ENCODE assay signal across 16 cellular contexts in genomic region chr2:61550375-61551209, GRCh38.
"Had no signal": no experiment of that assay in that cellular context is flagged by ENCODE, and none has a peak within 500 bp of the region (broad histone marks: within the 10 kb centered on the region; RNA-seq: fewer than 3 reads in every experiment).

No MANE protein-coding gene starts in this region.

- H3K27me3 Mint-ChIP-seq: activated naive CD8-positive, alpha-beta T cell had no signal

- H3K4me3 ChIP-seq: esophagus squamous epithelium, ovary had no signal

- H3K9me3 Mint-ChIP-seq: nephron had no signal

- H3K27me3 ChIP-seq: esophagus squamous epithelium, ovary had no signal

- ATAC-seq: foreskin keratinocyte, left ventricle myocardium superior had no signal

- H3K27ac ChIP-seq: esophagus squamous epithelium, foreskin keratinocyte, ovary had no signal

- H3K4me1 ChIP-seq: esophagus squamous epithelium, foreskin keratinocyte had no signal

- H3K27ac Mint-ChIP-seq: activated naive CD8-positive, alpha-beta T cell; nephron had no signal

- H3K4me3 Mint-ChIP-seq: activated naive CD8-positive, alpha-beta T cell; nephron had no signal

- DNase-seq: activated CD4-positive, alpha-beta T cell treated with anti-CD3 and anti-CD28 coated beads, Interleukin-2, amount 50 U/mL, for 1 hour; activated CD4-positive, CD25-positive, alpha-beta regulatory T cell; activated effector memory CD4-positive, alpha-beta T cell treated with Interleukin-2 at 50 U/mL for 16 hours; activated T-cell treated with anti-CD3 and anti-CD28 coated beads, Interleukin-2, amount 50 U/mL, for 1 hour; amygdala; esophagus squamous epithelium; foreskin keratinocyte; left ventricle myocardium superior; mesenchymal stem cell; ovary; stimulated activated CD4-positive, alpha-beta T cell treated with anti-CD3 and anti-CD28 coated beads, Interleukin-2, amount 100 ng/mL, for 48 hours; stimulated activated naive CD4-positive, alpha-beta T cell treated with Interleukin-2 at 50 U/mL for 16 hours; T-helper 1 cell; trophoblast cell had no signal

- H3K9me3 ChIP-seq: esophagus squamous epithelium, ovary had no signal

- H3K36me3 ChIP-seq: esophagus squamous epithelium, ovary had no signal

- H3K4me1 Mint-ChIP-seq: nephron had no signal

- H3K36me3 Mint-ChIP-seq: activated naive CD8-positive, alpha-beta T cell had no signal
